Comparison of ENCODE assay signal across 26 cellular contexts in the genomic region with DNA sequence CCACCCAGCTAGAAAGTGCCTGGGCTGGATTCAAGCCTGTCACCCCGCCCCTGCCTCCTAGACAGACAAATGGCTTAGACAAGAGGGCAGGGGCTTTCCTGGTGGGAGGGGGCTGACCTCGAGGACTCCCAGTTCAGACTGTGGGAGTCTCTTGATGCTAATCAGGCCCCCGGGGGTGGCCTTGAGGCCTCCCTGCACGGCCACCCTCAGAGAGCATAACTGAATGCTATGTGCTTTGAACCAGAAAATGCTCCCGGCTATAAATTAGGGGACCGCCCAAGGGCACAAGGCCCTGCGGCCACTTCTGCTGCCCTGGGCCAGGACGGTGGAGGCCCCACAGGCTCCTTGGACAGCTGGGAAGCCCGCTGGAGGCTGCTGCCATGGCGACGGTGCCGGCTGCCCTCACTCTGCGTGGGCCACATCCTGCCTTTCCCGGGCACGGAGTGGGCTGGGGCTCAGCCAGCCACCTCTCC.
DNase-seq lines count a peak whose midpoint lies in the region; ATAC-seq and TF ChIP-seq lines count a peak whose summit lies in the region.
"Had no signal": no experiment of that assay in that cellular context is flagged by ENCODE, and none has a peak within 500 bp of the region (broad histone marks: within the 10 kb centered on the region; RNA-seq: fewer than 3 reads in every experiment).

No MANE protein-coding gene starts in this region.

- no peak overlapping the region for H3K9ac ChIP-seq in trophoblast cell (ENCODE audit: low read length)
- no peak overlapping the region for H3K9ac ChIP-seq in MM.1S (ENCODE audit: low read length)

- H3K9me3 Mint-ChIP-seq in glutamatergic neuron (ENCODE audit: unreplicated experiment): peaks cover 23% of the 10 kb centered on the region
- H3K9me3 Mint-ChIP-seq: activated T-cell treated with anti-CD3 and anti-CD28 coated beads, Interleukin-2, amount 50 U/mL, for 72 hours; IgD-negative memory B cell; stimulated activated naive CD8-positive, alpha-beta T cell treated with anti-CD3 and anti-CD28 coated beads, Interleukin-15, amount 100 ng/mL, for 72 hours had no signal

- in situ Hi-C loops in Panc1 (cut with HindIII; ENCODE audit: low pct_unique_long_range_greater_than_20kb, low sequenced_read_pairs): no loop called here

- peaks cover 36% of the 10 kb centered on the region for H3K79me1 ChIP-seq in trophoblast cell (ENCODE audit: low read length)

- no peaks in the 10 kb centered on the region for H3K36me3 Mint-ChIP-seq in glutamatergic neuron (ENCODE audit: unreplicated experiment)
- H3K36me3 Mint-ChIP-seq: activated naive CD4-positive, alpha-beta T cell treated with anti-CD3 and anti-CD28 coated beads, Interleukin-2, amount 10 ng/mL, durations not matched to agents 7 days and 5 days; IgD-negative memory B cell had no signal

- H3K4me1 ChIP-seq in Panc1 (ENCODE audit: control insufficient read depth, insufficient read depth, low read length): peaks cover 68% of the 10 kb centered on the region
- H3K4me1 ChIP-seq in trophoblast cell (ENCODE audit: control insufficient read depth in 1 of 2, insufficient read depth in 2 of 2, low read length in 2 of 2): peaks cover 33 to 42% of the 10 kb centered on the region in 2 experiments
- no peaks in the 10 kb centered on the region for H3K4me1 ChIP-seq in MM.1S (ENCODE audit: low read length)

- no peak overlapping the region for H4K8ac ChIP-seq in trophoblast cell (ENCODE audit: low read depth, low read length)

- DNase-seq in Daoy (ENCODE audit: low read depth) (peak; percentile 54), Panc1 (ENCODE audit: low read depth, low spot score) (no peak), glutamatergic neuron (peak; percentile 50), trophoblast cell (peak; percentile 95 to 98), MM.1S (no peak), NCI-H446 treated with DMSO at 0.1 percent for 48 hours (lab: John Stamatoyannopoulos, UW) (no peak), T-helper 1 cell (no peak), NCI-H2196 (lab: John Stamatoyannopoulos, UW; ENCODE audit: unreplicated experiment) (no peak)
- DNase-seq: activated CD8-positive, alpha-beta memory T cell treated with anti-CD3 and anti-CD28 coated beads for 24 hours; activated naive CD4-positive, alpha-beta T cell treated with anti-CD3 and anti-CD28 coated beads, Interleukin-2, amount 10 ng/mL, durations not matched to agents 7 days and 5 days; activated T-cell treated with anti-CD3 and anti-CD28 coated beads, Interleukin-2, amount 50 U/mL, for 72 hours; aorta; effector memory CD4-positive, alpha-beta T cell; gastrocnemius medialis; midbrain; NK-92 treated with Interleukin-12 subunit alpha and Interleukin-12 subunit beta, amount 100 ng/mL, for 24 hours; psoas muscle; spleen; stimulated activated CD4-positive, alpha-beta T cell treated with anti-CD3 and anti-CD28 coated beads, Interleukin-4, amount 100 ng/mL, for 4 hours; stimulated activated naive CD8-positive, alpha-beta T cell treated with anti-CD3 and anti-CD28 coated beads, Interleukin-15, amount 100 ng/mL, for 72 hours; T1000; upper lobe of right lung had no signal

- H3K18ac ChIP-seq in trophoblast cell (ENCODE audit: low read length): no peak overlapping the region

- CTCF ChIA-PET in Panc1 (lab: Charles Lee): no interaction called here

- no peak overlapping the region for H4K91ac ChIP-seq in trophoblast cell (ENCODE audit: low read depth, low read length)

- intact Hi-C loops in Panc1 (cut with micrococcal nuclease; ENCODE audit: unreplicated experiment): no loop called here

- H3K27ac ChIP-seq in Panc1 (ENCODE audit: low read length): peak overlapping the region; percentile 98
- no peak overlapping the region for H3K27ac ChIP-seq in trophoblast cell (ENCODE audit: low read depth, low read length)
- no peak overlapping the region for H3K27ac ChIP-seq in MM.1S (ENCODE audit: low read length)
- H3K27ac ChIP-seq: HL-60, upper lobe of right lung had no signal

- H3K23ac ChIP-seq in trophoblast cell (ENCODE audit: low read length): no peak overlapping the region

- peak overlapping the region; percentile 18 for H2BK120ac ChIP-seq in trophoblast cell (ENCODE audit: insufficient read depth, low read length, poor library complexity)

- H3K4me3 ChIP-seq in Panc1 (ENCODE audit: low read depth in 2 of 2, low read length in 2 of 2): no peak overlapping the region
- H3K4me3 ChIP-seq in trophoblast cell (ENCODE audit: low read depth, low read length): no peak overlapping the region
- H3K4me3 ChIP-seq in MM.1S (ENCODE audit: low read length): no peak overlapping the region
- H3K4me3 ChIP-seq: esophagus muscularis mucosa, gastrocnemius medialis, psoas muscle, spleen, upper lobe of right lung had no signal

- POLR2A ChIA-PET in Panc1 (lab: Charles Lee): no interaction called here

- H3K14ac ChIP-seq in trophoblast cell (ENCODE audit: low read length): no peak overlapping the region

- H2AFZ ChIP-seq in trophoblast cell (ENCODE audit: insufficient read depth, low read length, poor library complexity) (no peak overlapping the region), MM.1S (ENCODE audit: low read length) (no peak overlapping the region)

- peaks cover 7% of the 10 kb centered on the region for H3K79me2 ChIP-seq in trophoblast cell (ENCODE audit: control insufficient read depth, insufficient read depth, low read length, poor library complexity)
- H3K79me2 ChIP-seq in MM.1S (ENCODE audit: low read length): no peaks in the 10 kb centered on the region

- H2BK5ac ChIP-seq in trophoblast cell (ENCODE audit: low read depth, low read length, poor library complexity): no peak overlapping the region

- H3K36me3 ChIP-seq in Panc1 (ENCODE audit: control insufficient read depth, insufficient read depth, low read length) (no peaks in the 10 kb centered on the region), trophoblast cell (ENCODE audit: control insufficient read depth in 1 of 2, insufficient read depth in 2 of 2, low read length in 2 of 2) (no peaks in the 10 kb centered on the region), MM.1S (replicated peaks; ENCODE audit: insufficient read depth, low read length) (no peaks in the 10 kb centered on the region)
- H3K36me3 ChIP-seq: esophagus muscularis mucosa, gastrocnemius medialis, spleen, upper lobe of right lung had no signal

- no peak overlapping the region for H3K4me3 Mint-ChIP-seq in glutamatergic neuron (ENCODE audit: unreplicated experiment)
- H3K4me3 Mint-ChIP-seq: activated naive CD4-positive, alpha-beta T cell treated with anti-CD3 and anti-CD28 coated beads, Interleukin-2, amount 10 ng/mL, durations not matched to agents 7 days and 5 days; activated T-cell treated with anti-CD3 and anti-CD28 coated beads, Interleukin-2, amount 50 U/mL, for 72 hours; B cell; IgD-negative memory B cell; stimulated activated naive CD8-positive, alpha-beta T cell treated with anti-CD3 and anti-CD28 coated beads, Interleukin-15, amount 100 ng/mL, for 72 hours had no signal

- TF ChIP-seq CTCF in Panc1 (IDR thresholded peaks at IDR 0.05) (no peak), glutamatergic neuron (IDR thresholded peaks at IDR 0.05; ENCODE audit: partially characterized antibody, unreplicated experiment) (no peak), MM.1S (IDR thresholded peaks at IDR 0.05; ENCODE audit: low read length) (no peak)

- ATAC-seq in Panc1: no peak
- ATAC-seq: activated T-cell treated with anti-CD3 and anti-CD28 coated beads, Interleukin-2, amount 50 U/mL, for 72 hours; gastrocnemius medialis; psoas muscle; stimulated activated naive CD8-positive, alpha-beta T cell treated with anti-CD3 and anti-CD28 coated beads, Interleukin-15, amount 100 ng/mL, for 72 hours; upper lobe of right lung had no signal

- H3K9me3 ChIP-seq in Panc1 (ENCODE audit: control insufficient read depth, insufficient read depth, low read depth, low read length): no peaks in the 10 kb centered on the region
- no peaks in the 10 kb centered on the region for H3K9me3 ChIP-seq in trophoblast cell (ENCODE audit: insufficient read depth, low read depth, low read length)
- no peaks in the 10 kb centered on the region for H3K9me3 ChIP-seq in MM.1S (replicated peaks; ENCODE audit: insufficient read depth, low read length)
- H3K9me3 ChIP-seq: esophagus muscularis mucosa, gastrocnemius medialis, psoas muscle, spleen, upper lobe of right lung had no signal

- no TSS peak for BruUV-seq in Panc1 (replicated peaks; lab: Mats Ljungman, UMichigan)

- no peaks in the 10 kb centered on the region for H4K20me1 ChIP-seq in MM.1S (ENCODE audit: insufficient read depth, low read length)

- H4K12ac ChIP-seq in trophoblast cell (ENCODE audit: low read depth, low read length): no peak overlapping the region

- peak overlapping the region; percentile 33 for H2BK12ac ChIP-seq in trophoblast cell (ENCODE audit: low read length)

- H3K27me3 ChIP-seq in Panc1 (ENCODE audit: control insufficient read depth, insufficient read depth, low read length): no peaks in the 10 kb centered on the region
- H3K27me3 ChIP-seq in trophoblast cell (ENCODE audit: insufficient read depth, low read length): no peaks in the 10 kb centered on the region
- no peaks in the 10 kb centered on the region for H3K27me3 ChIP-seq in MM.1S (replicated peaks; ENCODE audit: insufficient read depth, low read length)
- H3K27me3 ChIP-seq: esophagus muscularis mucosa, gastrocnemius medialis, spleen, upper lobe of right lung had no signal

- no peaks in the 10 kb centered on the region for H3K9me2 ChIP-seq in MM.1S (replicated peaks; ENCODE audit: insufficient read depth, low read length)

- H3K4ac ChIP-seq in trophoblast cell (ENCODE audit: low read depth, low read length): no peak overlapping the region

- no peaks in the 10 kb centered on the region for H3F3A ChIP-seq in MM.1S (ENCODE audit: insufficient read depth, low read length)

- H3K4me2 ChIP-seq in trophoblast cell (ENCODE audit: low read length) (no peak overlapping the region), MM.1S (ENCODE audit: low read depth, low read length) (no peak overlapping the region)

- no CpG with 5 or more reads among the region's 15 CpGs for WGBS in trophoblast cell (ENCODE audit: extremely low coverage, insufficient coverage, insufficient read length)

- peaks cover 26% of the 10 kb centered on the region for H3K27me3 Mint-ChIP-seq in glutamatergic neuron (ENCODE audit: unreplicated experiment)
- H3K27me3 Mint-ChIP-seq: IgD-negative memory B cell had no signal

- H2AK5ac ChIP-seq in trophoblast cell (ENCODE audit: low read length): no peak overlapping the region

- no peak overlapping the region for H3K27ac Mint-ChIP-seq in glutamatergic neuron (ENCODE audit: unreplicated experiment)
- H3K27ac Mint-ChIP-seq: activated naive CD4-positive, alpha-beta T cell treated with anti-CD3 and anti-CD28 coated beads, Interleukin-2, amount 10 ng/mL, durations not matched to agents 7 days and 5 days; activated T-cell treated with anti-CD3 and anti-CD28 coated beads, Interleukin-2, amount 50 U/mL, for 72 hours; B cell; IgD-negative memory B cell; stimulated activated naive CD8-positive, alpha-beta T cell treated with anti-CD3 and anti-CD28 coated beads, Interleukin-15, amount 100 ng/mL, for 72 hours had no signal

- H3K4me1 Mint-ChIP-seq in glutamatergic neuron (ENCODE audit: low read depth, unreplicated experiment): peaks cover 53% of the 10 kb centered on the region

Comparison
In these comparisons a context has a peak if more than half of its experiments do, and no peak if none do; other contexts are left out.
1. DNase-seq: peak in Daoy (single experiment), glutamatergic neuron (single experiment) and trophoblast cell (2 of 2); none in Panc1 (single experiment), MM.1S (single experiment), NCI-H446 treated with DMSO at 0.1 percent for 48 hours (single experiment), T-helper 1 cell (0 of 5) and NCI-H2196 (single experiment).